In the genomic region with DNA sequence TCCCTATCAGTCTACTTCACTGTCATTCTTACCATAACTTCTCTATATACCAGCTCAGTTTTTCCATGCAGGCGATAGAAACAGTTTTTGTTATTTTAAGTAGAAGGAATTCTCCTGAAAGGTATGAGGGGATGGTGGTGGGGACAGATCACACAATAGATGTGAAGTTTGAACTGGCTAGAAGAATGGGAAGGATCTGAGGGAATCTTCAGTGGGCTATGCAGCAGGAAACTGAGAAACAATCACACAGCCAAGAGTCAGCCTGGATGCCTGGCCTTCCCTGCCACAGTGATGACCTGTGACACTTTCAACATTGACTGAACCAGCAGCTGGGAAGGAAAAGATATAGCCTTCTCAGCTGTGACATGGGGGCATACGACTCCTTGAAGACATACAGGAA, we compare ENCODE assay signal across 28 cellular contexts.
DNase-seq lines count a peak whose midpoint lies in the region; ATAC-seq, FAIRE-seq and TF ChIP-seq lines count a peak whose summit lies in the region.
"Had no signal": no experiment of that assay in that cellular context is flagged by ENCODE, and none has a peak within 500 bp of the region (broad histone marks: within the 10 kb centered on the region; RNA-seq: fewer than 3 reads in every experiment).

No MANE protein-coding gene starts in this region.

- no CpG with 5 or more reads among the region's 2 CpGs for WGBS in IMR-90 (ENCODE audit: extremely low coverage in 2 of 2, insufficient read length in 1 of 2), 2 experiments
- 83 to 84% methylated on average over 2 of the region's 2 CpGs for WGBS in sigmoid colon, 2 donors

- no peaks in the 10 kb centered on the region for H4K20me1 ChIP-seq in IMR-90 (ENCODE audit: insufficient read depth, low read length)
- H4K20me1 ChIP-seq in endothelial cell of umbilical vein (replicated peaks; ENCODE audit: control insufficient read depth, extremely low read depth, insufficient read depth, low read length), result no peaks in the 10 kb centered on the region
- H4K20me1 ChIP-seq: BLaER1 treated with 17β-estradiol and CSF1 and Interleukin-3, amounts not matched to agents 10 nM and 100 nM had no signal

- in situ Hi-C loops in IMR-90 (cut with MboI; ENCODE audit: low sequenced_read_pairs), result no loop called here

- no peaks in the 10 kb centered on the region for H3K9me3 ChIP-seq in IMR-90 (ENCODE audit: control insufficient read depth, insufficient read depth, low read length)
- no peaks in the 10 kb centered on the region for H3K9me3 ChIP-seq in ascending aorta
- H3K9me3 ChIP-seq in endothelial cell of umbilical vein (replicated peaks; ENCODE audit: control insufficient read depth, insufficient read depth, low read length), result no peaks in the 10 kb centered on the region
- no peaks in the 10 kb centered on the region for H3K9me3 ChIP-seq in sigmoid colon
- H3K9me3 ChIP-seq: A549, BE2C, HAP-1 had no signal

- H3K9ac ChIP-seq in IMR-90 (ENCODE audit: low read depth, low read length), result no peak overlapping the region
- H3K9ac ChIP-seq in endothelial cell of umbilical vein (replicated peaks; ENCODE audit: extremely low read depth, insufficient read depth, low read length), result no peak overlapping the region
- H3K9ac ChIP-seq: BLaER1 treated with 17β-estradiol and CSF1 and Interleukin-3, amounts not matched to agents 10 nM and 100 nM had no signal

- no peaks in the 10 kb centered on the region for H3K36me3 ChIP-seq in IMR-90 (ENCODE audit: control insufficient read depth, insufficient read depth, low read length)
- H3K36me3 ChIP-seq in ascending aorta, result no peaks in the 10 kb centered on the region
- H3K36me3 ChIP-seq in endothelial cell of umbilical vein (ENCODE audit: control insufficient read depth in 2 of 2, extremely low read depth in 1 of 2, insufficient read depth in 2 of 2, low read length in 2 of 2), result no peaks in the 10 kb centered on the region
- no peaks in the 10 kb centered on the region for H3K36me3 ChIP-seq in sigmoid colon
- H3K36me3 ChIP-seq: BE2C; BLaER1 treated with 17β-estradiol and CSF1 and Interleukin-3, amounts not matched to agents 10 nM and 100 nM; HAP-1 had no signal

- H3K14ac ChIP-seq in IMR-90 (replicated peaks; ENCODE audit: low read depth, low read length), result no peak overlapping the region; the same call in 1 of the 2 replicates

- no peak for TF ChIP-seq EP300 in sigmoid colon (IDR thresholded peaks at IDR 0.05)

- peak overlapping the region; percentile 43 for H2AFZ ChIP-seq in IMR-90 (replicated peaks; ENCODE audit: low read length, poor library complexity)
- peak overlapping the region; percentile 26 for H2AFZ ChIP-seq in endothelial cell of umbilical vein (ENCODE audit: low read depth, low read length)

- H3K4me1 ChIP-seq in IMR-90 (ENCODE audit: control insufficient read depth, insufficient read depth, low read length), result no peaks in the 10 kb centered on the region
- peaks cover 0 to 8% of the 10 kb centered on the region in 2 donors for H3K4me1 ChIP-seq in ascending aorta
- H3K4me1 ChIP-seq in endothelial cell of umbilical vein (ENCODE audit: control insufficient read depth, extremely low read depth, insufficient read depth, low read length), result peaks cover 8% of the 10 kb centered on the region
- no peaks in the 10 kb centered on the region for H3K4me1 ChIP-seq in sigmoid colon
- H3K4me1 ChIP-seq: A549, BE2C, HAP-1 had no signal

- no peaks in the 10 kb centered on the region for H3K27me3 Mint-ChIP-seq in nephron progenitor cell (ENCODE audit: low read depth, poor library complexity)
- H3K27me3 Mint-ChIP-seq: CD4-positive, alpha-beta T cell; CD8-positive, alpha-beta memory T cell had no signal

- peaks cover 5% of the 10 kb centered on the region for H3K4me1 Mint-ChIP-seq in nephron progenitor cell
- H3K4me1 Mint-ChIP-seq: CD8-positive, alpha-beta memory T cell had no signal

- ATAC-seq in IMR-90 (ENCODE audit: low read depth), result no peak
- ATAC-seq: A549, GM12878 had no signal

- no peak overlapping the region for H3K4me3 Mint-ChIP-seq in nephron progenitor cell
- H3K4me3 Mint-ChIP-seq: CD14-positive monocyte; CD4-positive, alpha-beta T cell; CD8-positive, alpha-beta memory T cell; HFFc6 had no signal

- BruUV-seq in IMR-90 (replicated peaks; lab: Mats Ljungman, UMichigan) (no TSS peak), endothelial cell of umbilical vein (replicated peaks; lab: Mats Ljungman, UMichigan) (no TSS peak)

- no peaks in the 10 kb centered on the region for H3K79me1 ChIP-seq in IMR-90 (ENCODE audit: low read depth in 1 of 2, low read length in 2 of 2)

- H3K36me3 Mint-ChIP-seq in nephron progenitor cell (ENCODE audit: low read depth), result no peaks in the 10 kb centered on the region
- H3K36me3 Mint-ChIP-seq: CD14-positive monocyte; CD8-positive, alpha-beta memory T cell had no signal

- POLR2A ChIA-PET in IMR-90 (lab: Charles Lee; ENCODE audit: unreplicated experiment) (no interaction called here), endothelial cell of umbilical vein (lab: Charles Lee) (no interaction called here)

- no peaks in the 10 kb centered on the region for H3K9me3 Mint-ChIP-seq in nephron progenitor cell
- H3K9me3 Mint-ChIP-seq: CD4-positive, alpha-beta T cell; HFFc6 had no signal

- FAIRE-seq in endothelial cell of umbilical vein (lab: Jason Lieb, UNC), result peak; percentile 37
- FAIRE-seq in GM12892 (lab: Jason Lieb, UNC), result no peak
- FAIRE-seq: A549, D721Med, GM12878, GM18507, H54 had no signal

- H3K4me3 ChIP-seq in IMR-90 (ENCODE audit: insufficient read depth, low read depth, low read length) (no peak overlapping the region), ascending aorta (no peak overlapping the region), endothelial cell of umbilical vein (replicated peaks in 1 of 3; ENCODE audit: insufficient read depth in 1 of 3, low read depth in 1 of 3, low read length in 3 of 3) (no peak overlapping the region), sigmoid colon (no peak overlapping the region)
- H3K4me3 ChIP-seq: A549; BLaER1 treated with 17β-estradiol and CSF1 and Interleukin-3, amounts not matched to agents 10 nM and 100 nM; GM12878; HAP-1 had no signal

- H3K23ac ChIP-seq in IMR-90 (ENCODE audit: low read depth, low read length), result no peak overlapping the region

- no peak overlapping the region for H4K5ac ChIP-seq in IMR-90 (ENCODE audit: low read depth, low read length)

- H3K27me3 ChIP-seq in IMR-90 (ENCODE audit: control insufficient read depth, insufficient read depth, low read length) (no peaks in the 10 kb centered on the region), ascending aorta (no peaks in the 10 kb centered on the region), endothelial cell of umbilical vein (ENCODE audit: control insufficient read depth in 2 of 2, insufficient read depth in 2 of 2, low read length in 2 of 2) (no peaks in the 10 kb centered on the region), sigmoid colon (no peaks in the 10 kb centered on the region)
- H3K27me3 ChIP-seq: BE2C; BLaER1 treated with 17β-estradiol and CSF1 and Interleukin-3, amounts not matched to agents 10 nM and 100 nM had no signal

- H2BK15ac ChIP-seq in IMR-90 (ENCODE audit: low read depth, low read length), result no peak overlapping the region

- no peak for TF ChIP-seq RAD21 in IMR-90 (IDR thresholded peaks at IDR 0.05; ENCODE audit: low read length)

- TF ChIP-seq CTCF in IMR-90 (conservative IDR thresholded peaks at IDR 0.05; ENCODE audit: low read depth, low read length) (no peak), ascending aorta (IDR thresholded peaks at IDR 0.05) (no peak), endothelial cell of umbilical vein (IDR thresholded peaks at IDR 0.05; ENCODE audit: extremely low read depth in 1 of 2, insufficient read depth in 1 of 2, low read depth in 1 of 2, low read length in 2 of 2) (no peak), nephron progenitor cell (IDR thresholded peaks at IDR 0.05) (no peak), sigmoid colon (IDR thresholded peaks at IDR 0.05) (no peak)

- DNase-seq in IMR-90 (no peak), ascending aorta (ENCODE audit: low spot score in 2 of 2) (no peak), endothelial cell of umbilical vein (ENCODE audit: low read depth, low spot score) (peak; percentile 35), nephron progenitor cell (no peak), sigmoid colon (no peak), GM12892 (ENCODE audit: insufficient read length) (no peak), 8988T (no peak), NCI-H226 (no peak)
- DNase-seq: ACHN; AML-193; BE2C; CD4-positive, alpha-beta T cell; CD8-positive, alpha-beta memory T cell; DMS 273 treated with DMSO at 0.1 percent for 48 hours; DMS79; EL; GDM1; GOT3; HFFc6 had no signal

- H3K9me1 ChIP-seq in IMR-90 (ENCODE audit: insufficient read depth, low read length) (no peaks in the 10 kb centered on the region), endothelial cell of umbilical vein (replicated peaks; ENCODE audit: control insufficient read depth, extremely low read depth, insufficient read depth, low read length) (no peaks in the 10 kb centered on the region)

- CTCF ChIA-PET in IMR-90 (lab: Yijun Ruan, JAX), result no interaction called here
- CTCF ChIA-PET in endothelial cell of umbilical vein (lab: Charles Lee), result interaction anchor here (0.7 to 0.8 kb wide), 2 partner anchors 11 to 50 kb away, joined by 3 to 5 read pairs; no protein-coding TSS in a partner anchor

- H3K27ac ChIP-seq in IMR-90 (ENCODE audit: insufficient read depth, low read length), result no peak overlapping the region
- peak overlapping the region; percentile 10 to 41 for H3K27ac ChIP-seq in ascending aorta
- H3K27ac ChIP-seq in endothelial cell of umbilical vein (ENCODE audit: insufficient read depth, low read depth, low read length), result no peak overlapping the region
- no peak overlapping the region for H3K27ac ChIP-seq in sigmoid colon
- H3K27ac ChIP-seq: 22Rv1; A549; BLaER1 treated with 17β-estradiol and CSF1 and Interleukin-3, amounts not matched to agents 10 nM and 100 nM had no signal

- no peak overlapping the region for H3K18ac ChIP-seq in IMR-90 (ENCODE audit: low read depth, low read length)

- dilution Hi-C loops in IMR-90 (cut with HindIII; ENCODE audit: low sequenced_read_pairs, unreplicated experiment), result no loop called here
- dilution Hi-C loops in endothelial cell of umbilical vein (cut with MboI; ENCODE audit: extremely low pct_ligation_motif_present, low sequenced_read_pairs), result no loop called here

- no peak overlapping the region for H2BK20ac ChIP-seq in IMR-90 (ENCODE audit: low read depth, low read length)

- H3K27ac Mint-ChIP-seq in nephron progenitor cell, result peak overlapping the region; percentile 34
- H3K27ac Mint-ChIP-seq: CD14-positive monocyte; CD4-positive, alpha-beta T cell; CD8-positive, alpha-beta memory T cell; HFFc6 had no signal

- no peak for TF ChIP-seq POLR2A in IMR-90 (IDR thresholded peaks at IDR 0.05; ENCODE audit: low read depth, low read length)
- TF ChIP-seq POLR2A in endothelial cell of umbilical vein (IDR thresholded peaks at IDR 0.05; ENCODE audit: low read depth, low read length), result no peak
- TF ChIP-seq POLR2A in sigmoid colon (IDR thresholded peaks at IDR 0.05), result no peak
- TF ChIP-seq POLR2A in GM12892 (IDR thresholded peaks at IDR 0.05; ENCODE audit: low read depth, low read length), result no peak

- no peak overlapping the region for H3K56ac ChIP-seq in IMR-90 (ENCODE audit: extremely low read depth, insufficient read depth, low read length)

- H3K4me2 ChIP-seq in IMR-90 (ENCODE audit: low read depth, low read length) (no peak overlapping the region), endothelial cell of umbilical vein (ENCODE audit: insufficient read depth, low read length) (no peak overlapping the region)
- H3K4me2 ChIP-seq: A549; BLaER1 treated with 17β-estradiol and CSF1 and Interleukin-3, amounts not matched to agents 10 nM and 100 nM had no signal

- no peak overlapping the region for H2BK5ac ChIP-seq in IMR-90 (ENCODE audit: low read depth, low read length, poor library complexity, severe bottlenecking)

- no peak overlapping the region for H4K91ac ChIP-seq in IMR-90 (ENCODE audit: insufficient read depth, low read depth, low read length)

- no peak overlapping the region for H2AK5ac ChIP-seq in IMR-90 (ENCODE audit: low read depth, low read length)

- H2BK120ac ChIP-seq in IMR-90 (ENCODE audit: low read depth, low read length), result no peak overlapping the region

- no peak overlapping the region for H3K4ac ChIP-seq in IMR-90 (ENCODE audit: low read depth, low read length)

- no peak overlapping the region for H4K8ac ChIP-seq in IMR-90 (ENCODE audit: low read depth in 2 of 2, low read length in 2 of 2)

- no peak overlapping the region for H2AK9ac ChIP-seq in IMR-90 (replicated peaks; ENCODE audit: low read depth, low read length, poor library complexity)

- intact Hi-C loops in IMR-90 (cut with micrococcal nuclease), result no loop called here
- intact Hi-C loops in ascending aorta (cut with DNase I), result loop anchor here (10.0 kb wide), 1 partner anchor 552 kb away; no protein-coding TSS in a partner anchor
- intact Hi-C loops in endothelial cell of umbilical vein (cut with micrococcal nuclease), result loop anchor here (5.0 kb wide), 1 partner anchor 85 kb away; no protein-coding TSS in a partner anchor
- intact Hi-C loops in sigmoid colon (cut with DNase I), result no loop called here

- no peaks in the 10 kb centered on the region for H3K79me2 ChIP-seq in endothelial cell of umbilical vein (ENCODE audit: control insufficient read depth, insufficient read depth, low read length)

Comparison
In these comparisons a context has a peak if more than half of its experiments do, and no peak if none do; other contexts are left out.
1. H3K27ac ChIP-seq: peak in ascending aorta (2 of 2); none in IMR-90 (single experiment), endothelial cell of umbilical vein (single experiment) and sigmoid colon (0 of 4).
2. intact Hi-C loops: an anchor here in ascending aorta (10.0 kb wide) and endothelial cell of umbilical vein (5.0 kb wide); none called in IMR-90 and sigmoid colon.